12 cellular contexts compared by ENCODE assay signal in the genomic region with DNA sequence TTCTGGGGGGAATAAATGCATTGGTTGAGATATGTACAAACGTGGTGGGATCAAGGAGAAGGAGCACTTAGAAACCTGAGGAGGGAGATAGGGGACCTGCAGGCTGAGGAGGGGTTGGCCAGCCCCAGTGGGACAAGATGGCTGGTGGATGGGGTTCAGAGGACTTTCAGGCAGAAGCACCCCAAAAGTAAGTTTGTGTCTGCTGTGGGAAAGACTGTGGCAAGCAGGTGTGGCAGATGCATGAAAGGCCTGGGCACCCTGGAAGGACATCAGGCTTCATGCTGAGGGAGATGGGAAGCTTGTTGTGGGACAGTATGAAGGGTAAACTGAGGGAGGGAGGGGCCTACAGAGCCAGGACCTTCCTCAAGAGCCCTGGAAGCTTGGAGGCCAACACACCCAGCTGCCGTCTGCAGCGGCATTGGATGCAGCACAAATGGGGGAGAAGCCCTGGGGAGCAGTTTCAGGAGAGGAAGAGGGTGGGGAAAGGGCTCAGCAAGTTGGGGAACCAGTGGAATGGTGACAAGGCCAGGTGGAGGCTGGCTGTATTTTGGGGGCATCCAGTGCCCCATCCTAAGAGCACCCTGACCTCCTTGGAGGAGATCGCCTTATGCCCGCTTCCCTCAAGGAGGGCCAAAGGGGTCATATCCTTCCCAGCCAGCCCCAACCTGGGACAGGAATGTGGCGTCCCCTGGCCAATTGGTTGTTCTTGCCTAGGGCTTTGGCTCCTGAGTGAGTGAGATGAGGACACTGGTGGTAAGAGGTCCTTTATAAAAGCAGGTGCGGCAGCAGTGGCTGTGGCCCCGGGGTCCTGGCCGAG. TPM values are rescaled to one million over a fixed set of nuclear protein-coding genes. Genes with fewer than 3 reads are reported as not detected.
DNase-seq lines count a peak whose midpoint lies in the region; TF ChIP-seq lines count a peak whose summit lies in the region.
"Had no signal": no experiment of that assay in that cellular context is flagged by ENCODE, and none has a peak within 500 bp of the region (broad histone marks: within the 10 kb centered on the region; RNA-seq: fewer than 3 reads in every experiment).

No MANE protein-coding gene starts in this region.

- intact Hi-C loops in dorsolateral prefrontal cortex (cut with DNase I) (no loop called here), testis (cut with DNase I; ENCODE audit: low total_unique reads) (no loop called here)
- intact Hi-C loops in CD4-positive, alpha-beta memory T cell (cut with micrococcal nuclease) = no loop called here

- H3K27ac Mint-ChIP-seq in CD4-positive, alpha-beta memory T cell = peak overlapping the region in 1 of 7 donors; percentile 5

- WGBS in testis, 2 donors = 85 to 88% methylated on average over 9 of the region's 9 CpGs

- H3K9me3 ChIP-seq in Peyer's patch (no peaks in the 10 kb centered on the region), muscle layer of colon (ENCODE audit: low read length) (no peaks in the 10 kb centered on the region), testis (no peaks in the 10 kb centered on the region)
- H3K9me3 ChIP-seq in CD4-positive, alpha-beta memory T cell (ENCODE audit: control insufficient read depth in 1 of 2, low read length in 2 of 2) = no peaks in the 10 kb centered on the region
- H3K9me3 ChIP-seq: Caco-2 had no signal

- H3K36me3 ChIP-seq in Peyer's patch = no peaks in the 10 kb centered on the region
- H3K36me3 ChIP-seq in muscle layer of colon (ENCODE audit: insufficient read depth, low read length) = no peaks in the 10 kb centered on the region
- H3K36me3 ChIP-seq in testis (ENCODE audit: low read depth, missing control alignments) = no peaks in the 10 kb centered on the region
- H3K36me3 ChIP-seq in CD4-positive, alpha-beta memory T cell (ENCODE audit: insufficient read depth, low read length) = no peaks in the 10 kb centered on the region

- H3K36me3 Mint-ChIP-seq in CD4-positive, alpha-beta memory T cell = no peaks in the 10 kb centered on the region

- peaks cover 0 to 4% (median 0%) of the 10 kb centered on the region in 4 donors for H3K4me1 Mint-ChIP-seq in CD4-positive, alpha-beta memory T cell

- TF ChIP-seq CTCF in Peyer's patch (IDR thresholded peaks at IDR 0.05) = no peak
- no peak for TF ChIP-seq CTCF in dorsolateral prefrontal cortex (IDR thresholded peaks at IDR 0.05 in 54 of 56, conservative IDR thresholded peaks at IDR 0.05 in 2 of 56; ENCODE audit: low read depth in 1 of 56, partially characterized antibody in 56 of 56)
- TF ChIP-seq CTCF in testis (IDR thresholded peaks at IDR 0.05) = no peak

- no peak overlapping the region for H3K4me3 Mint-ChIP-seq in CD4-positive, alpha-beta memory T cell

- CTCF ChIA-PET in CD4-positive, alpha-beta memory T cell (lab: Charles Lee; ENCODE audit: partially characterized antibody) = interaction anchor here (0.6 to 0.9 kb wide), 2 partner anchors 78 to 131 kb away, joined by 3 read pairs; no protein-coding TSS in a partner anchor

- peak overlapping the region; percentile 33 for H3K9ac ChIP-seq in muscle layer of colon (ENCODE audit: low read length)

- no peaks in the 10 kb centered on the region for H3K27me3 Mint-ChIP-seq in CD4-positive, alpha-beta memory T cell

- H3K4me1 ChIP-seq in Peyer's patch (peaks cover 0 to 32% (median 13%) of the 10 kb centered on the region in 4 donors), muscle layer of colon (ENCODE audit: insufficient read depth, low read length) (peaks cover 42% of the 10 kb centered on the region), testis (peaks cover 25% of the 10 kb centered on the region)
- H3K4me1 ChIP-seq in CD4-positive, alpha-beta memory T cell (ENCODE audit: insufficient read depth, low read length) = no peaks in the 10 kb centered on the region

- TF ChIP-seq POLR2A in Peyer's patch (IDR thresholded peaks at IDR 0.05) = no peak
- TF ChIP-seq POLR2A in testis (IDR thresholded peaks at IDR 0.05) = no peak

- H3K27ac ChIP-seq in Peyer's patch = peak overlapping the region; percentile 58 to 90 (median 76)
- H3K27ac ChIP-seq in dorsolateral prefrontal cortex = peak overlapping the region in 54 of 59 donors; percentile 6 to 97 (median 89)
- peak overlapping the region; percentile 97 for H3K27ac ChIP-seq in muscle layer of colon (ENCODE audit: low read depth, low read length)
- peak overlapping the region; percentile 72 to 86 for H3K27ac ChIP-seq in testis
- no peak overlapping the region for H3K27ac ChIP-seq in CD4-positive, alpha-beta memory T cell (ENCODE audit: low read depth, low read length)
- H3K27ac ChIP-seq: epithelial cell of prostate had no signal

- POLR2A ChIA-PET in CD4-positive, alpha-beta memory T cell (lab: Charles Lee; ENCODE audit: partially characterized antibody) = no interaction called here

- no peak for DNase-seq in Peyer's patch
- DNase-seq in dorsolateral prefrontal cortex = no peak
- DNase-seq in testis = no peak
- no peak for DNase-seq in AG08395 (ENCODE audit: low spot score)
- DNase-seq in germinal center (ENCODE audit: low spot score) = no peak
- no peak for DNase-seq in CD4-positive, alpha-beta memory T cell
- no peak for DNase-seq in stimulated activated CD4-positive, alpha-beta T cell treated with anti-CD3 and anti-CD28 coated beads, Interleukin-2, amount 100 ng/mL, for 24 hours
- DNase-seq: activated CD4-positive, CD25-positive, alpha-beta regulatory T cell; stimulated activated CD8-positive, alpha-beta memory T cell treated with anti-CD3 and anti-CD28 coated beads, Interleukin-4, amount 100 ng/mL, for 48 hours had no signal

- H3K4me3 ChIP-seq in Peyer's patch (no peak overlapping the region), dorsolateral prefrontal cortex (peak overlapping the region in 1 of 59 donors; percentile 4), muscle layer of colon (ENCODE audit: low read depth in 1 of 2, low read length in 2 of 2) (peak overlapping the region in 1 of 2 donors; percentile 42), testis (no peak overlapping the region)
- H3K4me3 ChIP-seq in CD4-positive, alpha-beta memory T cell (ENCODE audit: low read length in 2 of 2) = no peak overlapping the region

- H3K9me3 Mint-ChIP-seq in CD4-positive, alpha-beta memory T cell = no peaks in the 10 kb centered on the region

- H3K27me3 ChIP-seq in Peyer's patch = no peaks in the 10 kb centered on the region
- H3K27me3 ChIP-seq in dorsolateral prefrontal cortex = no peaks in the 10 kb centered on the region
- H3K27me3 ChIP-seq in muscle layer of colon (ENCODE audit: control insufficient read depth in 1 of 2, insufficient read depth in 2 of 2, low read length in 2 of 2) = no peaks in the 10 kb centered on the region
- H3K27me3 ChIP-seq in testis = no peaks in the 10 kb centered on the region
- H3K27me3 ChIP-seq in CD4-positive, alpha-beta memory T cell (ENCODE audit: insufficient read depth, low read length) = no peaks in the 10 kb centered on the region

RNA-seq across cellular contexts. Expression of gene NFKBIA, which starts 20.8 kb away (rescaled TPM):
- 100 to 1,000 TPM; 210 to 873 (median 358) TPM for total RNA-seq in Peyer's patch
- total RNA-seq in dorsolateral prefrontal cortex = 100 to 1,000 TPM in 34 of 120 experiments, 10 to 100 TPM in 86; 38.8 to 167 (median 81.3) TPM
- total RNA-seq in testis = 100 to 1,000 TPM; 154 to 171 TPM
- 64.7 TPM for polyA plus RNA-seq in testis (ENCODE audit: insufficient read depth, low read depth, low replicate concordance)
- 100 to 1,000 TPM; 119 to 120 TPM for total RNA-seq in CD4-positive, alpha-beta memory T cell
- polyA plus RNA-seq in CD4-positive, alpha-beta memory T cell = 100 to 1,000 TPM; 334 to 833 TPM
